16 cellular contexts compared by ENCODE assay signal in genomic region chr15:35724626-35725025, GRCh38.
DNase-seq lines count a peak whose midpoint lies in the region; ATAC-seq and TF ChIP-seq lines count a peak whose summit lies in the region.
"Had no signal": no experiment of that assay in that cellular context is flagged by ENCODE, and none has a peak within 500 bp of the region (broad histone marks: within the 10 kb centered on the region; RNA-seq: fewer than 3 reads in every experiment).

No MANE protein-coding gene starts in this region.

- no peaks in the 10 kb centered on the region for H3K36me3 ChIP-seq in brain microvascular endothelial cell (replicated peaks)

- CTCF ChIA-PET in activated CD8-positive, alpha-beta T cell treated with anti-CD3 and anti-CD28 coated beads, Interleukin-2, amount 10 ng/mL, durations not matched to agents 7 days and 5 days (lab: Charles Lee) = no interaction called here

- H3K4me1 Mint-ChIP-seq in activated CD8-positive, alpha-beta T cell treated with anti-CD3 and anti-CD28 coated beads, Interleukin-2, amount 10 ng/mL, durations not matched to agents 7 days and 5 days (ENCODE audit: low read depth) = no peaks in the 10 kb centered on the region
- H3K4me1 Mint-ChIP-seq: IgD-negative memory B cell had no signal

- no peaks in the 10 kb centered on the region for H3K36me3 Mint-ChIP-seq in activated CD8-positive, alpha-beta T cell treated with anti-CD3 and anti-CD28 coated beads, Interleukin-2, amount 10 ng/mL, durations not matched to agents 7 days and 5 days (ENCODE audit: low read depth)
- H3K36me3 Mint-ChIP-seq: IgD-negative memory B cell had no signal

- H3K27me3 Mint-ChIP-seq in activated CD8-positive, alpha-beta T cell treated with anti-CD3 and anti-CD28 coated beads, Interleukin-2, amount 10 ng/mL, durations not matched to agents 7 days and 5 days (ENCODE audit: low read depth) = no peaks in the 10 kb centered on the region
- H3K27me3 Mint-ChIP-seq: IgD-negative memory B cell had no signal

- no peaks in the 10 kb centered on the region for H3K9me3 Mint-ChIP-seq in activated CD8-positive, alpha-beta T cell treated with anti-CD3 and anti-CD28 coated beads, Interleukin-2, amount 10 ng/mL, durations not matched to agents 7 days and 5 days (ENCODE audit: insufficient read depth)
- H3K9me3 Mint-ChIP-seq: GM23338, IgD-negative memory B cell had no signal

- POLR2A ChIA-PET in activated CD8-positive, alpha-beta T cell treated with anti-CD3 and anti-CD28 coated beads, Interleukin-2, amount 10 ng/mL, durations not matched to agents 7 days and 5 days (lab: Charles Lee) = no interaction called here

- in situ Hi-C loops in brain microvascular endothelial cell (cut with HindIII; ENCODE audit: low pct_ligation_motif_present, low sequenced_read_pairs) = no loop called here

- no peak overlapping the region for H3K4me3 ChIP-seq in brain microvascular endothelial cell (ENCODE audit: low read depth, low read length)
- H3K4me3 ChIP-seq: GM12878, GM23338 had no signal

- no peak overlapping the region for H3K4me3 Mint-ChIP-seq in activated CD8-positive, alpha-beta T cell treated with anti-CD3 and anti-CD28 coated beads, Interleukin-2, amount 10 ng/mL, durations not matched to agents 7 days and 5 days
- H3K4me3 Mint-ChIP-seq: CD4-positive, alpha-beta T cell; GM23338; IgD-negative memory B cell had no signal

- TF ChIP-seq CTCF in brain microvascular endothelial cell (IDR thresholded peaks at IDR 0.05; ENCODE audit: low read depth, low read length, missing control alignments) (no peak), GM20000 (IDR thresholded peaks at IDR 0.05; ENCODE audit: extremely low read depth, missing control alignments) (no peak)

- no peak for ATAC-seq in GM19023 (IDR thresholded peaks at IDR 0.05; ENCODE audit: unreplicated experiment)
- no peak for ATAC-seq in activated CD8-positive, alpha-beta T cell treated with anti-CD3 and anti-CD28 coated beads, Interleukin-2, amount 10 ng/mL, durations not matched to agents 7 days and 5 days
- ATAC-seq: GM12878, GM23338 had no signal

- H3K27ac ChIP-seq in brain microvascular endothelial cell = peak overlapping the region; percentile 78
- H3K27ac ChIP-seq: C4-2B, HL-60 had no signal

- no peaks in the 10 kb centered on the region for H3K27me3 ChIP-seq in brain microvascular endothelial cell (replicated peaks)

- no peak overlapping the region for H3K27ac Mint-ChIP-seq in activated CD8-positive, alpha-beta T cell treated with anti-CD3 and anti-CD28 coated beads, Interleukin-2, amount 10 ng/mL, durations not matched to agents 7 days and 5 days
- H3K27ac Mint-ChIP-seq: CD4-positive, alpha-beta T cell; GM23338 had no signal

- peak; percentile 60 for DNase-seq in EL
- DNase-seq in M059J (ENCODE audit: low read depth) = peak; percentile 20
- no peak for DNase-seq in brain microvascular endothelial cell
- no peak for DNase-seq in GM20000 (ENCODE audit: low spot score)
- no peak for DNase-seq in NCI-H82 (lab: John Stamatoyannopoulos, UW)
- no peak for DNase-seq in activated CD8-positive, alpha-beta T cell treated with anti-CD3 and anti-CD28 coated beads, Interleukin-2, amount 10 ng/mL, durations not matched to agents 7 days and 5 days
- DNase-seq: AML-193; Caco-2; CD4-positive, alpha-beta T cell; KBM-7 had no signal

Comparison
In these comparisons a context has a peak if more than half of its experiments do, and no peak if none do; other contexts are left out.
1. DNase-seq: peak in EL (single experiment) and M059J (single experiment); none in brain microvascular endothelial cell (single experiment), GM20000 (single experiment), NCI-H82 (single experiment) and activated CD8-positive, alpha-beta T cell treated with anti-CD3 and anti-CD28 coated beads, Interleukin-2, amount 10 ng/mL, durations not matched to agents 7 days and 5 days (single experiment).